ENCODE assay signal across 8 cellular contexts in the genomic region with DNA sequence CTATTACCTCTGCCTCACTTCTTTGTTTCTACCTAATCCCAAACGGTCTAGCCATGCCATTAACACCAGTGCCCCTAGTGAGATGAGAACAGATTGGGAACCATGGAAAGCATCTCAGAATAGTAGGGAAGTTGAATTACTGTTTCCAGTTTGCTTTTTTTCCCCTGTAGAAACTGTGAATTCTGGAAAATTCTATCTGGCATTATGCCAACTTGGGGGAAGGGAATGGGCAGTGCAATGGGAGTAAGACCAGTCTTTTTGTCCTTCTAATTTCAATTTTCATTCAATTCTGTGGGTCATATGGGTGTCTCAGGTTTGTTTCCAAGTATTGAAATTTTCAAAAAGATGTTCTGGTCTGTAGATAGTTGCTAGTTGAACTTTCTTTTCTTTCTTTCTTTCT.
"Had no signal": no experiment of that assay in that cellular context is flagged by ENCODE, and none has a peak within 500 bp of the region (broad histone marks: within the 10 kb centered on the region; RNA-seq: fewer than 3 reads in every experiment).

No MANE protein-coding gene starts in this region.

- ATAC-seq: GM12878 had no signal

- H3K4me3 ChIP-seq: GM12878 had no signal

- FAIRE-seq: G401.6, GM12878, GM12891, GM12892, GM18507, GM19239 had no signal

- DNase-seq: GDM1, GF-D8 had no signal
